Comparison of ENCODE assay signal across 23 cellular contexts in genomic region chr3:194637066-194637465, GRCh38. TPM values are rescaled to one million over a fixed set of nuclear protein-coding genes. Genes with fewer than 3 reads are reported as not detected.
DNase-seq lines count a peak whose midpoint lies in the region; ATAC-seq and TF ChIP-seq lines count a peak whose summit lies in the region.
"Had no signal": no experiment of that assay in that cellular context is flagged by ENCODE, and none has a peak within 500 bp of the region (broad histone marks: within the 10 kb centered on the region; RNA-seq: fewer than 3 reads in every experiment).

No MANE protein-coding gene starts in this region.

- H3K9me3 Mint-ChIP-seq in activated CD8-positive, alpha-beta memory T cell treated with anti-CD3 and anti-CD28 coated beads, Interleukin-2, amount 10 ng/mL, durations not matched to agents 7 days and 5 days (ENCODE audit: low read depth): no peaks in the 10 kb centered on the region
- H3K9me3 Mint-ChIP-seq: CD14-positive monocyte, IgD-negative memory B cell, neural crest cell had no signal

- no peak overlapping the region for H3K4me3 Mint-ChIP-seq in activated CD8-positive, alpha-beta memory T cell treated with anti-CD3 and anti-CD28 coated beads, Interleukin-2, amount 10 ng/mL, durations not matched to agents 7 days and 5 days
- H3K4me3 Mint-ChIP-seq: CD14-positive monocyte had no signal

- H3K36me3 ChIP-seq in PC-3 (ENCODE audit: low read depth, low read length): peaks cover 18% of the 10 kb centered on the region

- H3K36me3 Mint-ChIP-seq in activated CD8-positive, alpha-beta memory T cell treated with anti-CD3 and anti-CD28 coated beads, Interleukin-2, amount 10 ng/mL, durations not matched to agents 7 days and 5 days: peaks cover 13% of the 10 kb centered on the region

- POLR2A ChIA-PET in PC-3 (lab: Charles Lee; ENCODE audit: unreplicated experiment): no interaction called here

- no peak overlapping the region for H3K27ac ChIP-seq in PC-3 (ENCODE audit: low read length)
- H3K27ac ChIP-seq: A549, SJSA1, thoracic aorta had no signal

- no peaks in the 10 kb centered on the region for H3K9me3 ChIP-seq in PC-3 (ENCODE audit: low read length)
- H3K9me3 ChIP-seq: A549, SJSA1, spleen, thoracic aorta had no signal

- CTCF ChIA-PET in activated CD8-positive, alpha-beta memory T cell treated with anti-CD3 and anti-CD28 coated beads, Interleukin-2, amount 10 ng/mL, durations not matched to agents 7 days and 5 days (lab: Charles Lee): no interaction called here
- CTCF ChIA-PET in PC-3 (lab: Charles Lee): no interaction called here

- no peaks in the 10 kb centered on the region for H3F3A ChIP-seq in PC-3 (ENCODE audit: low read length, unreplicated experiment)

- intact Hi-C loops in PC-3 (cut with micrococcal nuclease) (no loop called here), posterior vena cava (cut with DNase I) (no loop called here)

- no peak for ATAC-seq in activated CD8-positive, alpha-beta memory T cell treated with anti-CD3 and anti-CD28 coated beads, Interleukin-2, amount 10 ng/mL, durations not matched to agents 7 days and 5 days
- ATAC-seq in PC-3 (no peak), esophagus mucosa (peak; percentile 21), HG03159 (IDR thresholded peaks at IDR 0.05; ENCODE audit: unreplicated experiment) (no peak)
- ATAC-seq: A549 had no signal

- no peak overlapping the region for H3K27ac Mint-ChIP-seq in activated CD8-positive, alpha-beta memory T cell treated with anti-CD3 and anti-CD28 coated beads, Interleukin-2, amount 10 ng/mL, durations not matched to agents 7 days and 5 days
- H3K27ac Mint-ChIP-seq: IgD-negative memory B cell had no signal

- no TSS peak for BruUV-seq in PC-3 (replicated peaks; lab: Mats Ljungman, UMichigan)

- no peak overlapping the region for H3K4me3 ChIP-seq in PC-3 (ENCODE audit: low read length)
- H3K4me3 ChIP-seq: A549, SJSA1, spleen, thoracic aorta had no signal

- H3K27me3 Mint-ChIP-seq in activated CD8-positive, alpha-beta memory T cell treated with anti-CD3 and anti-CD28 coated beads, Interleukin-2, amount 10 ng/mL, durations not matched to agents 7 days and 5 days: no peaks in the 10 kb centered on the region
- H3K27me3 Mint-ChIP-seq: IgD-negative memory B cell had no signal

- no peak overlapping the region for H2AFZ ChIP-seq in PC-3 (ENCODE audit: low read length)

- no peaks in the 10 kb centered on the region for H4K20me1 ChIP-seq in PC-3 (ENCODE audit: low read length)

- no peak overlapping the region for H3K4me2 ChIP-seq in PC-3 (ENCODE audit: low read length)
- H3K4me2 ChIP-seq: A549 had no signal

- no peak for TF ChIP-seq CTCF in PC-3 (conservative IDR thresholded peaks at IDR 0.05; ENCODE audit: low read depth, low read length)

- H3K79me2 ChIP-seq in PC-3 (ENCODE audit: low read length): peaks cover 8% of the 10 kb centered on the region; the same call in 1 of the 2 replicates

- DNase-seq in activated CD8-positive, alpha-beta memory T cell treated with anti-CD3 and anti-CD28 coated beads, Interleukin-2, amount 50 U/mL, for 48 hours: peak; percentile 49
- no peak for DNase-seq in activated CD8-positive, alpha-beta memory T cell treated with anti-CD3 and anti-CD28 coated beads, Interleukin-2, amount 10 ng/mL, durations not matched to agents 7 days and 5 days
- DNase-seq in PC-3 (peak; percentile 24), posterior vena cava (ENCODE audit: low spot score) (peak; percentile 61), DMS 273 treated with DMSO at 0.1 percent for 48 hours (lab: John Stamatoyannopoulos, UW) (no peak), iPS-NIHi11 (ENCODE audit: low spot score) (no peak)
- DNase-seq: activated CD4-positive, alpha-beta T cell treated with anti-CD3 and anti-CD28 coated beads for 1 hour; activated effector memory CD4-positive, alpha-beta T cell treated with anti-CD3 and anti-CD28 coated beads, Interleukin-2, amount 50 U/mL, for 16 hours; DMS79; effector memory CD4-positive, alpha-beta T cell; MM.1S; NCI-H187 treated with DMSO at 0.1 percent for 48 hours; NCI-H510A; spleen; T-helper 9 cell had no signal

- H3K9me2 ChIP-seq in PC-3 (replicated peaks; ENCODE audit: low read length): no peaks in the 10 kb centered on the region

- no peaks in the 10 kb centered on the region for H3K27me3 ChIP-seq in PC-3 (ENCODE audit: low read length)
- H3K27me3 ChIP-seq: SJSA1, spleen had no signal

- H3K4me1 ChIP-seq in PC-3 (ENCODE audit: insufficient read depth, low read length): peaks cover 7% of the 10 kb centered on the region; the same call in 1 of the 2 replicates
- H3K4me1 ChIP-seq: A549 had no signal

- H3K4me1 Mint-ChIP-seq in activated CD8-positive, alpha-beta memory T cell treated with anti-CD3 and anti-CD28 coated beads, Interleukin-2, amount 10 ng/mL, durations not matched to agents 7 days and 5 days: peaks cover 16% of the 10 kb centered on the region

- H3K9ac ChIP-seq in PC-3 (ENCODE audit: low read length): no peak overlapping the region

RNA-seq across cellular contexts. Expression of gene TMEM44, which starts 3.8 kb away (rescaled TPM):
- total RNA-seq in activated CD8-positive, alpha-beta memory T cell treated with anti-CD3 and anti-CD28 coated beads, Interleukin-2, amount 10 ng/mL, durations not matched to agents 7 days and 5 days: 10 to 100 TPM; 15.3 to 15.9 TPM
- total RNA-seq in PC-3 (2014; rRNA removed) (15.3 and 16.6 TPM in 2 replicates), esophagus mucosa (7.9 TPM), posterior vena cava (1 to 10 TPM; 9.2 to 9.4 TPM)

RNA-seq across cellular contexts. Expression of gene LSG1, which starts 34.9 kb away (rescaled TPM):
- 10 to 100 TPM; 42.8 to 58.7 TPM for total RNA-seq in activated CD8-positive, alpha-beta memory T cell treated with anti-CD3 and anti-CD28 coated beads, Interleukin-2, amount 10 ng/mL, durations not matched to agents 7 days and 5 days
- total RNA-seq in PC-3 (2014; rRNA removed): 83.8 and 102 TPM in 2 replicates
- total RNA-seq in esophagus mucosa: 21.6 TPM
- 10 to 100 TPM; 20.7 to 28.5 TPM for total RNA-seq in posterior vena cava

RNA-seq across cellular contexts. Expression of gene FAM43A, which starts 48.6 kb away (rescaled TPM):
- total RNA-seq in activated CD8-positive, alpha-beta memory T cell treated with anti-CD3 and anti-CD28 coated beads, Interleukin-2, amount 10 ng/mL, durations not matched to agents 7 days and 5 days: 10 to 100 TPM in 1 of 2 experiments, 1 to 10 TPM in 1; 1.6 to 10.0 TPM
- 59.8 and 73.8 TPM in 2 replicates for total RNA-seq in PC-3 (2014; rRNA removed)
- total RNA-seq in esophagus mucosa: 23.4 TPM
- total RNA-seq in posterior vena cava: 10 to 100 TPM; 11.4 to 12.4 TPM

Comparison
In these comparisons a context has a peak if more than half of its experiments do, and no peak if none do; other contexts are left out.
1. DNase-seq: peak in activated CD8-positive, alpha-beta memory T cell treated with anti-CD3 and anti-CD28 coated beads, Interleukin-2, amount 50 U/mL, for 48 hours (single experiment), PC-3 (single experiment) and posterior vena cava (single experiment); none in activated CD8-positive, alpha-beta memory T cell treated with anti-CD3 and anti-CD28 coated beads, Interleukin-2, amount 10 ng/mL, durations not matched to agents 7 days and 5 days (single experiment), DMS 273 treated with DMSO at 0.1 percent for 48 hours (single experiment) and iPS-NIHi11 (single experiment).